In the genomic region with DNA sequence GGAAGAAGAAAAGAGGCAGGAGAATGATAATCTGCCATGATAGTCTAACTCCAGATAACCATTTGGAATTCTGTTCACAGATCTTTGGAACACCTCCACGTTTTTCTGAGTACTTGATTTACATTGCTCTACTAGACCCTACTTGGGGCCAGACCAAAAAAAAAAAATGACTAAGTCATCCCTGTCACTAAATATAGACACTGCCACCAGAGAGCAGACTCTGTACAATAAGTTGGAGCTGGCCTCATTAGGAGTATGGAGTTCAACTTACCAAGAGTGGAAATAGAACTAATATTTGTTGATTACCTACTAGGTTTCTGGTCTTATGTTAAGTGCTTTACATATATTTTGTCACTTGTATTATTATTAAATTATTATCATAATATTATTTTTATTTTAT, we compare ENCODE assay signal across 19 cellular contexts.
DNase-seq lines count a peak whose midpoint lies in the region; ATAC-seq, FAIRE-seq and TF ChIP-seq lines count a peak whose summit lies in the region.
"Had no signal": no experiment of that assay in that cellular context is flagged by ENCODE, and none has a peak within 500 bp of the region (broad histone marks: within the 10 kb centered on the region; RNA-seq: fewer than 3 reads in every experiment).

No MANE protein-coding gene starts in this region.

- H3K9me3 Mint-ChIP-seq in activated CD8-positive, alpha-beta T cell treated with anti-CD3 and anti-CD28 coated beads for 36 hours = no peaks in the 10 kb centered on the region
- no peaks in the 10 kb centered on the region for H3K9me3 Mint-ChIP-seq in activated CD8-positive, alpha-beta T cell treated with anti-CD3 and anti-CD28 coated beads, Interleukin-2, amount 10 ng/mL, durations not matched to agents 7 days and 5 days (ENCODE audit: insufficient read depth)
- H3K9me3 Mint-ChIP-seq: CD8-positive, alpha-beta memory T cell had no signal

- H3K4me3 ChIP-seq in OCI-LY3 (ENCODE audit: low read length) = no peak overlapping the region
- H3K4me3 ChIP-seq: BLaER1 treated with 17β-estradiol and CSF1 and Interleukin-3, amounts not matched to agents 10 nM and 100 nM; GM23248; HAP-1 had no signal

- peak; percentile 33 for FAIRE-seq in islet of Langerhans (lab: Jason Lieb, UNC)
- FAIRE-seq: D721Med, G401.6, GM12891 had no signal

- POLR2A ChIA-PET in activated CD8-positive, alpha-beta T cell treated with anti-CD3 and anti-CD28 coated beads for 36 hours (lab: Charles Lee) = no interaction called here
- POLR2A ChIA-PET in activated CD8-positive, alpha-beta T cell treated with anti-CD3 and anti-CD28 coated beads, Interleukin-2, amount 10 ng/mL, durations not matched to agents 7 days and 5 days (lab: Charles Lee) = no interaction called here

- H3K4me1 ChIP-seq in OCI-LY3 (ENCODE audit: low read length) = no peaks in the 10 kb centered on the region
- H3K4me1 ChIP-seq: HAP-1 had no signal

- no peaks in the 10 kb centered on the region for H3K36me3 ChIP-seq in OCI-LY3 (replicated peaks; ENCODE audit: low read depth, low read length)
- H3K36me3 ChIP-seq: BLaER1 treated with 17β-estradiol and CSF1 and Interleukin-3, amounts not matched to agents 10 nM and 100 nM; HAP-1 had no signal

- no peak overlapping the region for H3K27ac ChIP-seq in OCI-LY3 (ENCODE audit: low read length)
- H3K27ac ChIP-seq: BLaER1 treated with 17β-estradiol and CSF1 and Interleukin-3, amounts not matched to agents 10 nM and 100 nM; GM23248; HL-60 had no signal

- no peak overlapping the region for H3K9ac ChIP-seq in OCI-LY3 (ENCODE audit: low read length)
- H3K9ac ChIP-seq: BLaER1 treated with 17β-estradiol and CSF1 and Interleukin-3, amounts not matched to agents 10 nM and 100 nM; GM23248 had no signal

- no peaks in the 10 kb centered on the region for H4K20me1 ChIP-seq in OCI-LY3 (ENCODE audit: insufficient read depth, low read length)
- H4K20me1 ChIP-seq: BLaER1 treated with 17β-estradiol and CSF1 and Interleukin-3, amounts not matched to agents 10 nM and 100 nM had no signal

- H3K4me3 Mint-ChIP-seq in activated CD8-positive, alpha-beta T cell treated with anti-CD3 and anti-CD28 coated beads for 36 hours = no peak overlapping the region
- H3K4me3 Mint-ChIP-seq in activated CD8-positive, alpha-beta T cell treated with anti-CD3 and anti-CD28 coated beads, Interleukin-2, amount 10 ng/mL, durations not matched to agents 7 days and 5 days = no peak overlapping the region
- H3K4me3 Mint-ChIP-seq: CD8-positive, alpha-beta memory T cell had no signal

- no peak overlapping the region for H2AFZ ChIP-seq in OCI-LY3 (ENCODE audit: low read depth, low read length)
- H2AFZ ChIP-seq: GM23248 had no signal

- no peaks in the 10 kb centered on the region for H3K36me3 Mint-ChIP-seq in activated CD8-positive, alpha-beta T cell treated with anti-CD3 and anti-CD28 coated beads for 36 hours (ENCODE audit: low read depth)
- no peaks in the 10 kb centered on the region for H3K36me3 Mint-ChIP-seq in activated CD8-positive, alpha-beta T cell treated with anti-CD3 and anti-CD28 coated beads, Interleukin-2, amount 10 ng/mL, durations not matched to agents 7 days and 5 days (ENCODE audit: low read depth)
- H3K36me3 Mint-ChIP-seq: CD4-positive, CD25-positive, alpha-beta regulatory T cell; CD8-positive, alpha-beta memory T cell had no signal

- 0 out of 2 replicates have a peak, but pooled peaks cover 6% of the 10 kb centered on the region for H3K27me3 ChIP-seq in OCI-LY3 (ENCODE audit: low read depth, low read length)
- H3K27me3 ChIP-seq: BLaER1 treated with 17β-estradiol and CSF1 and Interleukin-3, amounts not matched to agents 10 nM and 100 nM had no signal

- H3K79me2 ChIP-seq in OCI-LY3 (ENCODE audit: low read length) = no peaks in the 10 kb centered on the region

- CTCF ChIA-PET in activated CD8-positive, alpha-beta T cell treated with anti-CD3 and anti-CD28 coated beads for 36 hours (lab: Charles Lee) = interaction anchor here (0.9 kb wide), 1 partner anchor 8 kb away, joined by 3 read pairs; no protein-coding TSS in a partner anchor
- CTCF ChIA-PET in activated CD8-positive, alpha-beta T cell treated with anti-CD3 and anti-CD28 coated beads, Interleukin-2, amount 10 ng/mL, durations not matched to agents 7 days and 5 days (lab: Charles Lee) = no interaction called here

- peak; percentile 51 for DNase-seq in DMS53 (lab: John Stamatoyannopoulos, UW)
- DNase-seq in DMS53 treated with DMSO at 0.1 percent for 48 hours (lab: John Stamatoyannopoulos, UW; ENCODE audit: unreplicated experiment) = no peak
- no peak for DNase-seq in activated CD8-positive, alpha-beta T cell treated with anti-CD3 and anti-CD28 coated beads for 36 hours
- DNase-seq in activated CD8-positive, alpha-beta T cell treated with anti-CD3 and anti-CD28 coated beads, Interleukin-2, amount 10 ng/mL, durations not matched to agents 7 days and 5 days = no peak
- DNase-seq in NCI-H2171 treated with DMSO at 0.1 percent for 48 hours (lab: John Stamatoyannopoulos, UW) = no peak
- DNase-seq: 8988T; Caco-2; CD4-positive, CD25-positive, alpha-beta regulatory T cell; CD8-positive, alpha-beta memory T cell; GM23248 had no signal

- ATAC-seq in activated CD8-positive, alpha-beta T cell treated with anti-CD3 and anti-CD28 coated beads for 36 hours = no peak
- ATAC-seq in activated CD8-positive, alpha-beta T cell treated with anti-CD3 and anti-CD28 coated beads, Interleukin-2, amount 10 ng/mL, durations not matched to agents 7 days and 5 days = no peak
- no peak for ATAC-seq in HG02884 (IDR thresholded peaks at IDR 0.05; ENCODE audit: unreplicated experiment)

- TF ChIP-seq CTCF in activated CD8-positive, alpha-beta T cell treated with anti-CD3 and anti-CD28 coated beads for 36 hours (IDR thresholded peaks at IDR 0.05) = peak; percentile 32
- TF ChIP-seq CTCF in OCI-LY3 (IDR thresholded peaks at IDR 0.05; ENCODE audit: low read depth, low read length) = 0 out of 2 replicates have a peak, but pooled peaks have one; percentile 7

- no peak overlapping the region for H3K27ac Mint-ChIP-seq in activated CD8-positive, alpha-beta T cell treated with anti-CD3 and anti-CD28 coated beads for 36 hours
- no peak overlapping the region for H3K27ac Mint-ChIP-seq in activated CD8-positive, alpha-beta T cell treated with anti-CD3 and anti-CD28 coated beads, Interleukin-2, amount 10 ng/mL, durations not matched to agents 7 days and 5 days
- H3K27ac Mint-ChIP-seq: CD4-positive, CD25-positive, alpha-beta regulatory T cell had no signal

- H3K4me2 ChIP-seq in OCI-LY3 (ENCODE audit: low read length) = no peak overlapping the region

- intact Hi-C loops in activated CD8-positive, alpha-beta T cell treated with anti-CD3 and anti-CD28 coated beads for 36 hours (cut with micrococcal nuclease) = no loop called here

- H3K9me3 ChIP-seq in OCI-LY3 (ENCODE audit: insufficient read depth, low read length) = no peaks in the 10 kb centered on the region
- H3K9me3 ChIP-seq: BLaER1 treated with 17β-estradiol and CSF1 and Interleukin-3, amounts not matched to agents 10 nM and 100 nM; Caco-2; HAP-1 had no signal

- H3K4me1 Mint-ChIP-seq in activated CD8-positive, alpha-beta T cell treated with anti-CD3 and anti-CD28 coated beads for 36 hours (ENCODE audit: low read depth) = peaks cover 12% of the 10 kb centered on the region
- no peaks in the 10 kb centered on the region for H3K4me1 Mint-ChIP-seq in activated CD8-positive, alpha-beta T cell treated with anti-CD3 and anti-CD28 coated beads, Interleukin-2, amount 10 ng/mL, durations not matched to agents 7 days and 5 days (ENCODE audit: low read depth)
- H3K4me1 Mint-ChIP-seq: CD8-positive, alpha-beta memory T cell had no signal

- no peaks in the 10 kb centered on the region for H3K27me3 Mint-ChIP-seq in activated CD8-positive, alpha-beta T cell treated with anti-CD3 and anti-CD28 coated beads for 36 hours
- no peaks in the 10 kb centered on the region for H3K27me3 Mint-ChIP-seq in activated CD8-positive, alpha-beta T cell treated with anti-CD3 and anti-CD28 coated beads, Interleukin-2, amount 10 ng/mL, durations not matched to agents 7 days and 5 days (ENCODE audit: low read depth)
